ENCODE assay signal across 8 cellular contexts in genomic region chr6:146028250-146028789, GRCh38. TPM values are rescaled to one million over a fixed set of nuclear protein-coding genes. Genes with fewer than 3 reads are reported as not detected.
DNase-seq lines count a peak whose midpoint lies in the region; ATAC-seq and TF ChIP-seq lines count a peak whose summit lies in the region.

No MANE protein-coding gene starts in this region.

- peak overlapping the region; percentile 24 for H3K4me3 ChIP-seq in choroid plexus epithelial cell (ENCODE audit: low read depth, low read length)

- DNase-seq in SK-N-DZ (ENCODE audit: low spot score) = peak; percentile 38
- peak; percentile 67 for DNase-seq in choroid plexus epithelial cell (ENCODE audit: low read depth)
- DNase-seq in kidney tubule cell (ENCODE audit: low spot score) = peak; percentile 63
- peak; percentile 6 for DNase-seq in stimulated activated CD8-positive, alpha-beta memory T cell treated with anti-CD3 and anti-CD28 coated beads, Interleukin-15, amount 100 ng/mL, for 1 hour (ENCODE audit: low read depth)
- no peak for DNase-seq in NCI-H187 treated with DMSO at 0.1 percent for 48 hours (lab: John Stamatoyannopoulos, UW)
- DNase-seq in NCI-H1694 (lab: John Stamatoyannopoulos, UW) = no peak

- TF ChIP-seq CTCF in choroid plexus epithelial cell (conservative IDR thresholded peaks at IDR 0.05; ENCODE audit: low read depth, low read length) = no peak

- ATAC-seq in GM18498 (IDR thresholded peaks at IDR 0.05; ENCODE audit: unreplicated experiment) (peak; percentile 74), HG02852 (IDR thresholded peaks at IDR 0.05; ENCODE audit: unreplicated experiment) (peak; percentile 82)

RNA-seq across cellular contexts. Expression of gene GRM1, which starts 0.5 kb away (rescaled TPM):
- polyA plus RNA-seq in SK-N-DZ (2014; cell fraction: cytosol; rRNA removed) = 0.08 and 0.23 TPM in 2 replicates
- 0.46 TPM in 1 of 2 replicates, not detected in the other for polyA plus RNA-seq in SK-N-DZ (2014; cell fraction: nucleus; rRNA removed)

Comparison
In these comparisons a context has a peak if more than half of its experiments do, and no peak if none do; other contexts are left out.
1. DNase-seq: peak in SK-N-DZ (single experiment), choroid plexus epithelial cell (single experiment), kidney tubule cell (single experiment) and stimulated activated CD8-positive, alpha-beta memory T cell treated with anti-CD3 and anti-CD28 coated beads, Interleukin-15, amount 100 ng/mL, for 1 hour (single experiment); none in NCI-H187 treated with DMSO at 0.1 percent for 48 hours (single experiment) and NCI-H1694 (single experiment).